In genomic region chr9:113996531-113997001, GRCh38 we compare ENCODE assay signal across 20 cellular contexts.
DNase-seq lines count a peak whose midpoint lies in the region; ATAC-seq and TF ChIP-seq lines count a peak whose summit lies in the region.
"Had no signal": no experiment of that assay in that cellular context is flagged by ENCODE, and none has a peak within 500 bp of the region (broad histone marks: within the 10 kb centered on the region; RNA-seq: fewer than 3 reads in every experiment).

No MANE protein-coding gene starts in this region.

- H3K9me3 ChIP-seq in ovary: no peaks in the 10 kb centered on the region
- H3K9me3 ChIP-seq: BE2C, HAP-1, MG63 had no signal

- H3K9me3 Mint-ChIP-seq in natural killer cell treated with Interleukin-12 subunit alpha and Interleukin-12 subunit beta and Interleukin-15 and Interleukin-18, amount 100 ng/mL, for 72 hours: no peaks in the 10 kb centered on the region
- H3K9me3 Mint-ChIP-seq in natural killer cell: no peaks in the 10 kb centered on the region
- H3K9me3 Mint-ChIP-seq in activated T-helper 17 cell treated with anti-CD3 and anti-CD28 coated beads, Interleukin-2, amount 50 U/mL, for 72 hours: no peaks in the 10 kb centered on the region
- H3K9me3 Mint-ChIP-seq: CD8-positive, alpha-beta memory T cell had no signal

- no peak for ATAC-seq in natural killer cell treated with Interleukin-12 subunit alpha and Interleukin-12 subunit beta and Interleukin-15 and Interleukin-18, amount 100 ng/mL, for 72 hours
- no peak for ATAC-seq in natural killer cell
- ATAC-seq in activated T-helper 17 cell treated with anti-CD3 and anti-CD28 coated beads, Interleukin-2, amount 50 U/mL, for 72 hours (replicated peaks): no peak

- DNase-seq in natural killer cell treated with Interleukin-12 subunit alpha and Interleukin-12 subunit beta and Interleukin-15 and Interleukin-18, amount 100 ng/mL, for 72 hours (ENCODE audit: low spot score): peak; percentile 34
- DNase-seq in natural killer cell (no peak), islet precursor cell (peak; percentile 32), ovary (peak in 4 of 5 donors; percentile 4 to 12 (median 6)), inferior parietal cortex (ENCODE audit: extremely low spot score) (no peak), A172 (ENCODE audit: low spot score) (no peak)
- DNase-seq: CD8-positive, alpha-beta memory T cell; DND-41; IMR-90; Karpas-422; MG63; NCI-H1092; NCI-H1694; NCI-H2107; NCI-H226; NCI-H524 treated with DMSO at 0.1 percent for 48 hours; SIG-M5 had no signal

- no peaks in the 10 kb centered on the region for H3K36me3 Mint-ChIP-seq in natural killer cell treated with Interleukin-12 subunit alpha and Interleukin-12 subunit beta and Interleukin-15 and Interleukin-18, amount 100 ng/mL, for 72 hours
- no peaks in the 10 kb centered on the region for H3K36me3 Mint-ChIP-seq in natural killer cell
- H3K36me3 Mint-ChIP-seq in activated T-helper 17 cell treated with anti-CD3 and anti-CD28 coated beads, Interleukin-2, amount 50 U/mL, for 72 hours (ENCODE audit: low read depth): no peaks in the 10 kb centered on the region

- H3K4me3 Mint-ChIP-seq in natural killer cell treated with Interleukin-12 subunit alpha and Interleukin-12 subunit beta and Interleukin-15 and Interleukin-18, amount 100 ng/mL, for 72 hours: no peak overlapping the region
- no peak overlapping the region for H3K4me3 Mint-ChIP-seq in natural killer cell
- H3K4me3 Mint-ChIP-seq in activated T-helper 17 cell treated with anti-CD3 and anti-CD28 coated beads, Interleukin-2, amount 50 U/mL, for 72 hours: no peak overlapping the region
- H3K4me3 Mint-ChIP-seq: CD8-positive, alpha-beta memory T cell had no signal

- intact Hi-C loops in natural killer cell (cut with micrococcal nuclease): no loop called here
- intact Hi-C loops in ovary (cut with DNase I): no loop called here

- no peak overlapping the region for H3K4me3 ChIP-seq in ovary
- H3K4me3 ChIP-seq: HAP-1, MG63 had no signal

- no peaks in the 10 kb centered on the region for H3K27me3 ChIP-seq in ovary
- H3K27me3 ChIP-seq: BE2C, MG63 had no signal

- peaks cover 12 to 15% of the 10 kb centered on the region in 2 donors for H3K4me1 Mint-ChIP-seq in natural killer cell treated with Interleukin-12 subunit alpha and Interleukin-12 subunit beta and Interleukin-15 and Interleukin-18, amount 100 ng/mL, for 72 hours (ENCODE audit: low read depth in 2 of 2)
- H3K4me1 Mint-ChIP-seq in natural killer cell: peaks cover 21 to 28% of the 10 kb centered on the region in 2 donors
- no peaks in the 10 kb centered on the region for H3K4me1 Mint-ChIP-seq in activated T-helper 17 cell treated with anti-CD3 and anti-CD28 coated beads, Interleukin-2, amount 50 U/mL, for 72 hours

- no peak for TF ChIP-seq EP300 in ovary (IDR thresholded peaks at IDR 0.05)

- no peak for TF ChIP-seq CTCF in natural killer cell (IDR thresholded peaks at IDR 0.05)
- no peak for TF ChIP-seq CTCF in ovary (IDR thresholded peaks at IDR 0.05)

- no peak for TF ChIP-seq POLR2A in ovary (IDR thresholded peaks at IDR 0.05)

- H3K27ac ChIP-seq in ovary: no peak overlapping the region

- H3K36me3 ChIP-seq in ovary: no peaks in the 10 kb centered on the region
- H3K36me3 ChIP-seq: MG63 had no signal

- WGBS in ovary, 3 donors: 93 to 96% (median 96%) methylated on average over 6 of the region's 6 CpGs

- H3K27ac Mint-ChIP-seq in natural killer cell treated with Interleukin-12 subunit alpha and Interleukin-12 subunit beta and Interleukin-15 and Interleukin-18, amount 100 ng/mL, for 72 hours: no peak overlapping the region
- H3K27ac Mint-ChIP-seq in natural killer cell: no peak overlapping the region
- no peak overlapping the region for H3K27ac Mint-ChIP-seq in activated T-helper 17 cell treated with anti-CD3 and anti-CD28 coated beads, Interleukin-2, amount 50 U/mL, for 72 hours

- H3K27me3 Mint-ChIP-seq in natural killer cell treated with Interleukin-12 subunit alpha and Interleukin-12 subunit beta and Interleukin-15 and Interleukin-18, amount 100 ng/mL, for 72 hours: no peaks in the 10 kb centered on the region
- no peaks in the 10 kb centered on the region for H3K27me3 Mint-ChIP-seq in natural killer cell (ENCODE audit: low read depth in 2 of 2)
- H3K27me3 Mint-ChIP-seq in activated T-helper 17 cell treated with anti-CD3 and anti-CD28 coated beads, Interleukin-2, amount 50 U/mL, for 72 hours: peaks cover 3% of the 10 kb centered on the region

- H3K4me1 ChIP-seq in ovary (ENCODE audit: insufficient read depth): peaks cover 20% of the 10 kb centered on the region
- H3K4me1 ChIP-seq: HAP-1 had no signal

Comparison
In these comparisons a context has a peak if more than half of its experiments do, and no peak if none do; other contexts are left out.
1. DNase-seq: peak in natural killer cell treated with Interleukin-12 subunit alpha and Interleukin-12 subunit beta and Interleukin-15 and Interleukin-18, amount 100 ng/mL, for 72 hours (single experiment), islet precursor cell (single experiment) and ovary (4 of 5); none in natural killer cell (single experiment), inferior parietal cortex (single experiment) and A172 (single experiment).